ENCODE assay signal across 18 cellular contexts in genomic region chr1:219276029-219276738, GRCh38.
DNase-seq lines count a peak whose midpoint lies in the region; ATAC-seq and TF ChIP-seq lines count a peak whose summit lies in the region.
"Had no signal": no experiment of that assay in that cellular context is flagged by ENCODE, and none has a peak within 500 bp of the region (broad histone marks: within the 10 kb centered on the region; RNA-seq: fewer than 3 reads in every experiment).

No MANE protein-coding gene starts in this region.

- H3K4me1 Mint-ChIP-seq in glutamatergic neuron (ENCODE audit: low read depth, unreplicated experiment) = peaks cover 8% of the 10 kb centered on the region

- H3K4me3 Mint-ChIP-seq in glutamatergic neuron (ENCODE audit: unreplicated experiment) = no peak overlapping the region

- H3K9me3 Mint-ChIP-seq in glutamatergic neuron (ENCODE audit: unreplicated experiment) = no peaks in the 10 kb centered on the region

- DNase-seq in COLO829 (ENCODE audit: low spot score) = peak; percentile 56
- DNase-seq in NCI-H1417 (lab: John Stamatoyannopoulos, UW) = peak in 2 of 3 experiments; percentile 25 to 90
- peak; percentile 86 for DNase-seq in NCI-H2227 treated with DMSO at 0.1 percent for 48 hours (lab: John Stamatoyannopoulos, UW)
- DNase-seq in glutamatergic neuron = no peak
- DNase-seq in DMS114 treated with DMSO at 0.1 percent for 48 hours (lab: John Stamatoyannopoulos, UW; ENCODE audit: unreplicated experiment) = no peak
- DNase-seq: ACHN, C1 segment of cervical spinal cord, DMS79 treated with DMSO at 0.1 percent for 48 hours, MM.1S, NCI-H146, NCI-H510A, NCI-H774, RPMI8226, SHP77 treated with DMSO at 0.1 percent for 48 hours, T-helper 1 cell, T-helper 9 cell had no signal

- no peak for TF ChIP-seq CTCF in glutamatergic neuron (IDR thresholded peaks at IDR 0.05; ENCODE audit: partially characterized antibody, unreplicated experiment)

- no peaks in the 10 kb centered on the region for H3K36me3 Mint-ChIP-seq in glutamatergic neuron (ENCODE audit: unreplicated experiment)

- ATAC-seq in HG02884 (IDR thresholded peaks at IDR 0.05; ENCODE audit: unreplicated experiment) (no peak), HG02938 (IDR thresholded peaks at IDR 0.05; ENCODE audit: unreplicated experiment) (no peak)

- no peaks in the 10 kb centered on the region for H3K27me3 Mint-ChIP-seq in glutamatergic neuron (ENCODE audit: unreplicated experiment)

- H3K27ac Mint-ChIP-seq in glutamatergic neuron (ENCODE audit: unreplicated experiment) = peak overlapping the region; percentile 17

Comparison
In these comparisons a context has a peak if more than half of its experiments do, and no peak if none do; other contexts are left out.
1. DNase-seq: peak in COLO829 (single experiment), NCI-H1417 (2 of 3) and NCI-H2227 treated with DMSO at 0.1 percent for 48 hours (single experiment); none in glutamatergic neuron (single experiment) and DMS114 treated with DMSO at 0.1 percent for 48 hours (single experiment).